Comparison of ENCODE assay signal across 31 cellular contexts in genomic region chr7:158056761-158057160, GRCh38.
"Had no signal": no experiment of that assay in that cellular context is flagged by ENCODE, and none has a peak within 500 bp of the region (broad histone marks: within the 10 kb centered on the region; RNA-seq: fewer than 3 reads in every experiment).

No MANE protein-coding gene starts in this region.

- H3K27me3 Mint-ChIP-seq: dendritic cell treated with granulocyte-macrophage colony-stimulating factor and Interleukin-4, amounts not matched to agents 40 ng/mL and 50 ng/mL, for 4 days; memory B cell; naive B cell; natural killer cell treated with Interleukin-12 subunit alpha and Interleukin-12 subunit beta and Interleukin-15 and Interleukin-18, amount 100 ng/mL, for 72 hours; stimulated activated naive CD8-positive, alpha-beta T cell treated with anti-CD3 and anti-CD28 coated beads, Interleukin-15, amount 100 ng/mL, for 72 hours had no signal

- H3K4me1 Mint-ChIP-seq: endodermal cell; memory B cell; mesothelial cell of epicardium; naive B cell; neural crest cell; stimulated activated naive CD8-positive, alpha-beta T cell treated with anti-CD3 and anti-CD28 coated beads, Interleukin-15, amount 100 ng/mL, for 72 hours had no signal

- H3K4me3 ChIP-seq: colonic mucosa, gastrocnemius medialis, heart right ventricle, lung, mucosa of descending colon, prostate gland, right atrium auricular region, skin epidermis, suprapubic skin, transverse colon, vagina had no signal

- H3K27ac ChIP-seq: colonic mucosa, epithelial cell of prostate, gastrocnemius medialis, heart right ventricle, parathyroid adenoma, prostate gland, right atrium auricular region, skin epidermis, suprapubic skin, transverse colon, vagina had no signal

- H3K27me3 ChIP-seq: colonic mucosa, gastrocnemius medialis, right atrium auricular region, suprapubic skin, transverse colon, vagina had no signal

- H3K9me3 Mint-ChIP-seq: dendritic cell treated with granulocyte-macrophage colony-stimulating factor and Interleukin-4, amounts not matched to agents 40 ng/mL and 50 ng/mL, for 4 days; memory B cell; natural killer cell treated with Interleukin-12 subunit alpha and Interleukin-12 subunit beta and Interleukin-15 and Interleukin-18, amount 100 ng/mL, for 72 hours; neural crest cell; stimulated activated naive CD8-positive, alpha-beta T cell treated with anti-CD3 and anti-CD28 coated beads, Interleukin-15, amount 100 ng/mL, for 72 hours had no signal

- H3K36me3 Mint-ChIP-seq: memory B cell; mesothelial cell of epicardium; naive B cell; natural killer cell treated with Interleukin-12 subunit alpha and Interleukin-12 subunit beta and Interleukin-15 and Interleukin-18, amount 100 ng/mL, for 72 hours had no signal

- ATAC-seq: esophagus mucosa; gastrocnemius medialis; heart right ventricle; left colon; left ventricle myocardium superior; mucosa of descending colon; natural killer cell treated with Interleukin-12 subunit alpha and Interleukin-12 subunit beta and Interleukin-15 and Interleukin-18, amount 100 ng/mL, for 72 hours; stimulated activated naive CD8-positive, alpha-beta T cell treated with anti-CD3 and anti-CD28 coated beads, Interleukin-15, amount 100 ng/mL, for 72 hours had no signal

- H3K9me3 ChIP-seq: colonic mucosa, gastrocnemius medialis, prostate gland, right atrium auricular region, suprapubic skin, transverse colon, vagina had no signal

- H3K36me3 ChIP-seq: colonic mucosa, gastrocnemius medialis, heart right ventricle, prostate gland, right atrium auricular region, suprapubic skin, transverse colon, vagina had no signal

- DNase-seq: colonic mucosa; effector CD8-positive, alpha-beta T cell; endodermal cell; foreskin fibroblast; gastrocnemius medialis; heart right ventricle; hippocampal formation; left colon; left ventricle myocardium superior; mucosa of descending colon; naive B cell; stimulated activated CD4-positive, alpha-beta T cell treated with anti-CD3 and anti-CD28 coated beads, Interleukin-1b, Interleukin-23, amount 100 ng/mL, for 48 hours; stimulated activated CD4-positive, alpha-beta T cell treated with anti-CD3 and anti-CD28 coated beads, Interleukin-4, amount 100 ng/mL, for 1 hour; stimulated activated CD8-positive, alpha-beta memory T cell treated with anti-CD3 and anti-CD28 coated beads, Interleukin-4, amount 100 ng/mL, for 48 hours; stimulated activated naive CD4-positive, alpha-beta T cell; stimulated activated naive CD8-positive, alpha-beta T cell treated with anti-CD3 and anti-CD28 coated beads, Interleukin-15, amount 100 ng/mL, for 72 hours; transverse colon had no signal

- H3K27ac Mint-ChIP-seq: dendritic cell treated with granulocyte-macrophage colony-stimulating factor and Interleukin-4, amounts not matched to agents 40 ng/mL and 50 ng/mL, for 4 days; endodermal cell; memory B cell; mesothelial cell of epicardium; naive B cell; natural killer cell treated with Interleukin-12 subunit alpha and Interleukin-12 subunit beta and Interleukin-15 and Interleukin-18, amount 100 ng/mL, for 72 hours had no signal

- H3K4me1 ChIP-seq: colonic mucosa, gastrocnemius medialis, heart right ventricle, parathyroid adenoma, prostate gland, right atrium auricular region, suprapubic skin, transverse colon, vagina had no signal

- H3K4me3 Mint-ChIP-seq: dendritic cell treated with granulocyte-macrophage colony-stimulating factor and Interleukin-4, amounts not matched to agents 40 ng/mL and 50 ng/mL, for 4 days; endodermal cell; memory B cell; mesothelial cell of epicardium; naive B cell; natural killer cell treated with Interleukin-12 subunit alpha and Interleukin-12 subunit beta and Interleukin-15 and Interleukin-18, amount 100 ng/mL, for 72 hours; neural crest cell; stimulated activated naive CD8-positive, alpha-beta T cell treated with anti-CD3 and anti-CD28 coated beads, Interleukin-15, amount 100 ng/mL, for 72 hours had no signal
